Comparison of ENCODE assay signal across 2 cellular contexts in the genomic region with DNA sequence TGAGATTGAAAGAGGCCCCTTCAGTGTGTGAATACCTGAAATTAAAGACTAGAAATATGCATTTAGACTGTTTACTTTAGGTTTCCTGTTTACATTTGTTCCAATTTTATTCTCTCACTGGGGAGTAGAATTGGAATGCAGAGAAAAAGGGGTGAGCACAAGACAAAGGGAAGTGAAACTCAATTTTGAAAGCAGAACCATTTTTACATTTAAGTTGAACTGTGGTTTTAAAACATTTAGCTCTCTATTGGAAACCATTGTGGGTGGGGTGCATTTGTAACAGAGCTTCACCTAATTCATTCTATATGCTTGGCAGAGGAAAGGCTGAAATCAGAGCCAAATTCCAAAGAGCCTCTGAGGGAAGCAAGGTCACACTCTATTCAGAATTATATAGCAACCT.
TF ChIP-seq lines count a peak whose summit lies in the region.

No MANE protein-coding gene starts in this region.

TF ChIP-seq in A549, 52 proteins besides CTCF, POLR2A, EP300 and RAD21 (continued from another document):
- TF ChIP-seq RCOR1 (IDR thresholded peaks at IDR 0.05; ENCODE audit: low read depth, low read length): no peak
- TF ChIP-seq, protein P1, sequence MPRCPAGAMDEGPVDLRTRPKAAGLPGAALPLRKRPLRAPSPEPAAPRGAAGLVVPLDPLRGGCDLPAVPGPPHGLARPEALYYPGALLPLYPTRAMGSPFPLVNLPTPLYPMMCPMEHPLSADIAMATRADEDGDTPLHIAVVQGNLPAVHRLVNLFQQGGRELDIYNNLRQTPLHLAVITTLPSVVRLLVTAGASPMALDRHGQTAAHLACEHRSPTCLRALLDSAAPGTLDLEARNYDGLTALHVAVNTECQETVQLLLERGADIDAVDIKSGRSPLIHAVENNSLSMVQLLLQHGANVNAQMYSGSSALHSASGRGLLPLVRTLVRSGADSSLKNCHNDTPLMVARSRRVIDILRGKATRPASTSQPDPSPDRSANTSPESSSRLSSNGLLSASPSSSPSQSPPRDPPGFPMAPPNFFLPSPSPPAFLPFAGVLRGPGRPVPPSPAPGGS (IDR thresholded peaks at IDR 0.05): no peak
- no peak for TF ChIP-seq MAFK (IDR thresholded peaks at IDR 0.05; ENCODE audit: partially characterized antibody)
- no peak for TF ChIP-seq ZSCAN20 (CRISPR knock-in tag; IDR thresholded peaks at IDR 0.05)

TF ChIP-seq in SK-N-SH treated with all-trans-retinoic acid at 6 μM for 48 hours, 23 proteins besides CTCF, POLR2A, EP300 and RAD21 (continued from another document):
- no peak for TF ChIP-seq POU6F1 (CRISPR knock-in tag; IDR thresholded peaks at IDR 0.05; ENCODE audit: borderline replicate concordance, low read depth)
- TF ChIP-seq OSR1 (CRISPR knock-in tag; IDR thresholded peaks at IDR 0.05): no peak
- TF ChIP-seq, protein P2, sequence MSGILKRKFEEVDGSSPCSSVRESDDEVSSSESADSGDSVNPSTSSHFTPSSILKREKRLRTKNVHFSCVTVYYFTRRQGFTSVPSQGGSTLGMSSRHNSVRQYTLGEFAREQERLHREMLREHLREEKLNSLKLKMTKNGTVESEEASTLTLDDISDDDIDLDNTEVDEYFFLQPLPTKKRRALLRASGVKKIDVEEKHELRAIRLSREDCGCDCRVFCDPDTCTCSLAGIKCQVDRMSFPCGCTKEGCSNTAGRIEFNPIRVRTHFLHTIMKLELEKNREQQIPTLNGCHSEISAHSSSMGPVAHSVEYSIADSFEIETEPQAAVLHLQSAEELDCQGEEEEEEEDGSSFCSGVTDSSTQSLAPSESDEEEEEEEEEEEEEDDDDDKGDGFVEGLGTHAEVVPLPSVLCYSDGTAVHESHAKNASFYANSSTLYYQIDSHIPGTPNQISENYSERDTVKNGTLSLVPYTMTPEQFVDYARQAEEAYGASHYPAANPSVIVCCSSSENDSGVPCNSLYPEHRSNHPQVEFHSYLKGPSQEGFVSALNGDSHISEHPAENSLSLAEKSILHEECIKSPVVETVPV (CRISPR knock-in tag; IDR thresholded peaks at IDR 0.05): no peak
- no peak for TF ChIP-seq CREB5 (CRISPR knock-in tag; IDR thresholded peaks at IDR 0.05; ENCODE audit: low read depth)
- no peak for TF ChIP-seq ESRRG (CRISPR knock-in tag; IDR thresholded peaks at IDR 0.05)
- no peak for TF ChIP-seq ARNTL (CRISPR knock-in tag; IDR thresholded peaks at IDR 0.05; ENCODE audit: borderline replicate concordance, low read depth)
- no peak for TF ChIP-seq ISL1 (CRISPR knock-in tag; IDR thresholded peaks at IDR 0.05)
- no peak for TF ChIP-seq ZNF8 (CRISPR knock-in tag; IDR thresholded peaks at IDR 0.05)
